15 cellular contexts compared by ENCODE assay signal in genomic region chr1:160451859-160452232, GRCh38. TPM values are rescaled to one million over a fixed set of nuclear protein-coding genes. Genes with fewer than 3 reads are reported as not detected.
DNase-seq lines count a peak whose midpoint lies in the region; ATAC-seq lines count a peak whose summit lies in the region.
"Had no signal": no experiment of that assay in that cellular context is flagged by ENCODE, and none has a peak within 500 bp of the region (broad histone marks: within the 10 kb centered on the region; RNA-seq: fewer than 3 reads in every experiment).

No MANE protein-coding gene starts in this region.

- peaks cover 51% of the 10 kb centered on the region for H3K4me1 Mint-ChIP-seq in activated T-helper 2 cell treated with anti-CD3 and anti-CD28 coated beads, Interferon-gamma antibody, Interleukin-2, Interleukin-4, amounts not matched to agents 10 μg/mL and 5 μg/mL and 100 μg/mL, durations not matched to agents 14 hours and 24 hours and 36 hours (ENCODE audit: low read depth)
- H3K4me1 Mint-ChIP-seq: nephron had no signal

- peak overlapping the region; percentile 42; the same call in 1 of the 2 replicates for H3K4me3 ChIP-seq in GM08714 (ENCODE audit: low read length)
- H3K4me3 ChIP-seq: colonic mucosa, skin epidermis had no signal

- H3K9me3 Mint-ChIP-seq in activated T-helper 2 cell treated with anti-CD3 and anti-CD28 coated beads, Interferon-gamma antibody, Interleukin-2, Interleukin-4, amounts not matched to agents 10 μg/mL and 5 μg/mL and 100 μg/mL, durations not matched to agents 14 hours and 24 hours and 36 hours = peaks cover 5% of the 10 kb centered on the region
- H3K9me3 Mint-ChIP-seq: nephron had no signal

- no peak for DNase-seq in activated T-helper 2 cell treated with anti-CD3 and anti-CD28 coated beads, Interferon-gamma antibody, Interleukin-2, Interleukin-4, amounts not matched to agents 10 μg/mL and 5 μg/mL and 100 μg/mL, durations not matched to agents 14 hours and 24 hours and 36 hours (ENCODE audit: low spot score)
- DNase-seq in NCI-H226 (no peak), occipital lobe (lab: John Stamatoyannopoulos, UW) (no peak), SIG-M5 (lab: John Stamatoyannopoulos, UW) (no peak), GM03348 (ENCODE audit: low spot score) (no peak)
- DNase-seq: activated effector memory CD4-positive, alpha-beta T cell treated with anti-CD3 and anti-CD28 coated beads, Interleukin-2, amount 50 U/mL, for 16 hours; Caco-2; colonic mucosa; kidney; NCI-H187 had no signal

- no peaks in the 10 kb centered on the region for H3K36me3 Mint-ChIP-seq in activated T-helper 2 cell treated with anti-CD3 and anti-CD28 coated beads, Interferon-gamma antibody, Interleukin-2, Interleukin-4, amounts not matched to agents 10 μg/mL and 5 μg/mL and 100 μg/mL, durations not matched to agents 14 hours and 24 hours and 36 hours (ENCODE audit: low read depth)

- H3K4me3 Mint-ChIP-seq in activated T-helper 2 cell treated with anti-CD3 and anti-CD28 coated beads, Interferon-gamma antibody, Interleukin-2, Interleukin-4, amounts not matched to agents 10 μg/mL and 5 μg/mL and 100 μg/mL, durations not matched to agents 14 hours and 24 hours and 36 hours (ENCODE audit: low read depth) = peak overlapping the region; percentile 10
- H3K4me3 Mint-ChIP-seq: nephron had no signal

- H3K27me3 Mint-ChIP-seq in activated T-helper 2 cell treated with anti-CD3 and anti-CD28 coated beads, Interferon-gamma antibody, Interleukin-2, Interleukin-4, amounts not matched to agents 10 μg/mL and 5 μg/mL and 100 μg/mL, durations not matched to agents 14 hours and 24 hours and 36 hours (ENCODE audit: low read depth) = no peaks in the 10 kb centered on the region

- ATAC-seq in GM19035 (IDR thresholded peaks at IDR 0.05; ENCODE audit: unreplicated experiment) = peak; percentile 37
- ATAC-seq in HG03095 (IDR thresholded peaks at IDR 0.05; ENCODE audit: unreplicated experiment) = peak; percentile 26

- peak overlapping the region; percentile 70 for H3K27ac Mint-ChIP-seq in activated T-helper 2 cell treated with anti-CD3 and anti-CD28 coated beads, Interferon-gamma antibody, Interleukin-2, Interleukin-4, amounts not matched to agents 10 μg/mL and 5 μg/mL and 100 μg/mL, durations not matched to agents 14 hours and 24 hours and 36 hours
- H3K27ac Mint-ChIP-seq: nephron had no signal

- intact Hi-C loops in activated T-helper 2 cell treated with anti-CD3 and anti-CD28 coated beads, Interferon-gamma antibody, Interleukin-2, Interleukin-4, amounts not matched to agents 10 μg/mL and 5 μg/mL and 100 μg/mL, durations not matched to agents 14 hours and 24 hours and 36 hours (cut with micrococcal nuclease) = no loop called here

RNA-seq across cellular contexts. Expression of gene VANGL2, which starts 51.5 kb away (rescaled TPM):
- not detected in 2 replicates for total RNA-seq in activated T-helper 2 cell treated with anti-CD3 and anti-CD28 coated beads, Interferon-gamma antibody, Interleukin-2, Interleukin-4, amounts not matched to agents 10 μg/mL and 5 μg/mL and 100 μg/mL, durations not matched to agents 14 hours and 24 hours and 36 hours
- total RNA-seq in occipital lobe = 12.5 TPM

Comparison
In these comparisons a context has a peak if more than half of its experiments do, and no peak if none do; other contexts are left out.
1. RNA of gene VANGL2, which starts 51.5 kb away (total RNA-seq): 12.5 TPM in occipital lobe (single experiment); not detected in activated T-helper 2 cell treated with anti-CD3 and anti-CD28 coated beads, Interferon-gamma antibody, Interleukin-2, Interleukin-4, amounts not matched to agents 10 μg/mL and 5 μg/mL and 100 μg/mL, durations not matched to agents 14 hours and 24 hours and 36 hours; every median in the first group is over 10 times any median in the second.